In genomic region chr2:290090-290722, GRCh38 we compare ENCODE assay signal across 8 cellular contexts. TPM values are rescaled to one million over a fixed set of nuclear protein-coding genes. Genes with fewer than 3 reads are reported as not detected.
DNase-seq lines count a peak whose midpoint lies in the region; ATAC-seq and TF ChIP-seq lines count a peak whose summit lies in the region.

No MANE protein-coding gene starts in this region.

- no peaks in the 10 kb centered on the region for H3K9me3 ChIP-seq in A673 (ENCODE audit: low read depth, low read length, poor library complexity, severe bottlenecking)

- no TSS peak for BruUV-seq in A673 (replicated peaks; lab: Mats Ljungman, UMichigan)

- H3K27ac ChIP-seq in A673 (ENCODE audit: low read depth, low read length, poor library complexity, severe bottlenecking), result no peak overlapping the region

- no peaks in the 10 kb centered on the region for H3K36me3 ChIP-seq in A673 (ENCODE audit: insufficient read depth, low read length, poor library complexity, severe bottlenecking)

- peak overlapping the region; percentile 35 for H3K4me3 ChIP-seq in A673 (ENCODE audit: low read depth, low read length, poor library complexity, severe bottlenecking)

- CTCF ChIA-PET in A673 (lab: Charles Lee), result interaction anchor here (1.0 kb wide), 1 partner anchor 14 kb away, joined by 3 read pairs; no protein-coding TSS in a partner anchor

- peak; percentile 74 for DNase-seq in A673 (ENCODE audit: low spot score)
- DNase-seq in GM20000 (ENCODE audit: low spot score), result peak; percentile 68
- peak; percentile 65 for DNase-seq in RPMI8226
- peak; percentile 86 for DNase-seq in astrocyte of the hippocampus (ENCODE audit: low read depth, low spot score)
- peak; percentile 83 for DNase-seq in left ventricle myocardium superior
- DNase-seq in pons (ENCODE audit: low spot score), result peak; percentile 87

- peaks cover 58% of the 10 kb centered on the region for H3K27me3 ChIP-seq in A673 (replicated peaks; ENCODE audit: insufficient read depth, low read depth, low read length, poor library complexity)

- TF ChIP-seq CTCF in A673 (conservative IDR thresholded peaks at IDR 0.05; ENCODE audit: low read depth, low read length) (peak; percentile 87), GM20000 (IDR thresholded peaks at IDR 0.05; ENCODE audit: extremely low read depth, missing control alignments) (peak; percentile 65)

- POLR2A ChIA-PET in A673 (lab: Charles Lee; ENCODE audit: low non-redundant PET), result no interaction called here

- ATAC-seq in left ventricle myocardium superior, result peak; percentile 92
- ATAC-seq in GM21447 (IDR thresholded peaks at IDR 0.05; ENCODE audit: unreplicated experiment), result no peak
- ATAC-seq in HG02840 (IDR thresholded peaks at IDR 0.05; ENCODE audit: low FRiP score, unreplicated experiment), result no peak

- intact Hi-C loops in A673 (cut with micrococcal nuclease; ENCODE audit: unreplicated experiment), result loop anchor here (5.0 kb wide), 1 partner anchor 43 kb away; no protein-coding TSS in a partner anchor
- intact Hi-C loops in left ventricle myocardium superior (cut with micrococcal nuclease), result no loop called here

- H3K4me1 ChIP-seq in A673 (ENCODE audit: insufficient read depth, low read length, poor library complexity, severe bottlenecking), result no peaks in the 10 kb centered on the region

RNA-seq across cellular contexts. Expression of gene ALKAL2, which starts 2.3 kb away (rescaled TPM):
- total RNA-seq in A673 (2021) (not detected in 2 replicates), left ventricle myocardium superior (1.3 TPM)

RNA-seq across cellular contexts. Expression of gene ACP1, which starts 25.5 kb away (rescaled TPM):
- 150 and 161 TPM in 2 replicates for total RNA-seq in A673 (2021)
- 72.9 TPM for total RNA-seq in left ventricle myocardium superior

RNA-seq across cellular contexts. Expression of gene SH3YL1, which starts 26.4 kb away (rescaled TPM):
- total RNA-seq in A673 (2021) (33.0 and 40.8 TPM in 2 replicates), left ventricle myocardium superior (13.4 TPM)
